In the genomic region with DNA sequence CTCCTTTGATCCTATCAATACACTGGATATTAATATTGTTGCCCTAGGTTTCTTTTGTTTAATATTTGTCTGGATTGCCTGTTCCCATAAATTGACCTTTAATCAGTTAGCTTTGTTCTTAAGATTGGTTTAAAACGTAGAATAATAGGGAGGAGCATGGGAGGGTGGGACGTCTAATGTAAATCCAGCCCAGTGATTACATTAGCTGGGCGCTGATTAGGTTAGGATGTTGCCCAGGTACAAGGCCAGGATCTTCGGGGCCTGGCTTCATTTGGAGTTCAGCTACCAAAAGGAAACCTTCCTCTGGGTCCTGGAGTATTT, we compare ENCODE assay signal across 8 cellular contexts. TPM values are rescaled to one million over a fixed set of nuclear protein-coding genes. Genes with fewer than 3 reads are reported as not detected.
DNase-seq lines count a peak whose midpoint lies in the region; ATAC-seq, FAIRE-seq and TF ChIP-seq lines count a peak whose summit lies in the region.

A gene with protein sequence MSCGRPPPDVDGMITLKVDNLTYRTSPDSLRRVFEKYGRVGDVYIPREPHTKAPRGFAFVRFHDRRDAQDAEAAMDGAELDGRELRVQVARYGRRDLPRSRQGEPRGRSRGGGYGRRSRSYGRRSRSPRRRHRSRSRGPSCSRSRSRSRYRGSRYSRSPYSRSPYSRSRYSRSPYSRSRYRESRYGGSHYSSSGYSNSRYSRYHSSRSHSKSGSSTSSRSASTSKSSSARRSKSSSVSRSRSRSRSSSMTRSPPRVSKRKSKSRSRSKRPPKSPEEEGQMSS (plus strand): TSS at position 199 of the 321 bp plus-strand sequence. CDS start 308 bp downstream, outside the sequence.

- DNase-seq in NCI-H2081 treated with DMSO at 0.1 percent for 48 hours (lab: John Stamatoyannopoulos, UW) (peak; percentile 12), bronchial epithelial cell (ENCODE audit: low read depth) (peak; percentile 65), lower leg skin (ENCODE audit: low spot score in 2 of 2) (no peak), thyroid gland (no peak), COLO829 (ENCODE audit: low spot score) (no peak), HCEC 1CT (no peak)

- TF ChIP-seq CTCF in bronchial epithelial cell (IDR thresholded peaks at IDR 0.05; ENCODE audit: insufficient read depth, low read length, severe bottlenecking), result no peak
- TF ChIP-seq CTCF in lower leg skin (IDR thresholded peaks at IDR 0.05), result no peak
- TF ChIP-seq CTCF in thyroid gland (IDR thresholded peaks at IDR 0.05), result no peak

- TF ChIP-seq POLR2A in lower leg skin (IDR thresholded peaks at IDR 0.05), result no peak
- no peak for TF ChIP-seq POLR2A in thyroid gland (IDR thresholded peaks at IDR 0.05)

- peak; percentile 54 for ATAC-seq in GM18867 (IDR thresholded peaks at IDR 0.05; ENCODE audit: unreplicated experiment)
- ATAC-seq in HG02571 (IDR thresholded peaks at IDR 0.05; ENCODE audit: unreplicated experiment), result peak; percentile 40

- H3K36me3 ChIP-seq in bronchial epithelial cell (ENCODE audit: control insufficient read depth, insufficient read depth, low read length) (no peaks in the 10 kb centered on the region), thyroid gland (no peaks in the 10 kb centered on the region)

- H3K27ac ChIP-seq in thyroid gland, result peak within 1 kb of the TSS; percentile 98 to 99 (median 99)

- peak within 1 kb of the TSS; percentile 59 for H3K4me3 ChIP-seq in bronchial epithelial cell (ENCODE audit: low read depth, low read length)
- H3K4me3 ChIP-seq in lower leg skin (ENCODE audit: low read depth, poor library complexity, severe bottlenecking), result peak within 1 kb of the TSS; percentile 71
- H3K4me3 ChIP-seq in thyroid gland (replicated peaks in 1 of 3), result peak within 1 kb of the TSS; percentile 80 to 90 (median 86)

- FAIRE-seq in bronchial epithelial cell (lab: Jason Lieb, UNC), result no peak

- peaks cover 9 to 13% of the 10 kb centered on the region in 2 donors for H3K4me1 ChIP-seq in thyroid gland

- 0 to 1% methylated on average over 4 of the region's 4 CpGs for WGBS in lower leg skin, 2 donors
- WGBS in thyroid gland, 2 donors, result 0 to 2% methylated on average over 4 of the region's 4 CpGs

- no peaks in the 10 kb centered on the region for H3K9me3 ChIP-seq in thyroid gland

- no peaks in the 10 kb centered on the region for H3K27me3 ChIP-seq in bronchial epithelial cell (ENCODE audit: control insufficient read depth, insufficient read depth, low read length)
- no peaks in the 10 kb centered on the region for H3K27me3 ChIP-seq in thyroid gland

- intact Hi-C loops in lower leg skin (cut with DNase I; ENCODE audit: low total_unique reads) (no loop called here), thyroid gland (cut with DNase I) (no loop called here)

RNA-seq across cellular contexts. Expression of the gene that starts here (rescaled TPM):
- total RNA-seq in bronchial epithelial cell (13.4 and 17.5 TPM in 2 replicates), lower leg skin (10 to 100 TPM; 28.6 to 51.2 (median 41.3) TPM), thyroid gland (10 to 100 TPM; 42.9 to 53.5 (median 51.8) TPM)

Comparison
In these comparisons a context has a peak if more than half of its experiments do, and no peak if none do; other contexts are left out.
1. DNase-seq: peak in NCI-H2081 treated with DMSO at 0.1 percent for 48 hours (single experiment) and bronchial epithelial cell (single experiment); none in lower leg skin (0 of 2), thyroid gland (0 of 2), COLO829 (single experiment) and HCEC 1CT (single experiment).
2. Peak in every context shown above with its lines, with median percentiles within 50 percentile points of each other: H3K4me3 ChIP-seq.